Comparison of ENCODE assay signal across 22 cellular contexts in the genomic region with DNA sequence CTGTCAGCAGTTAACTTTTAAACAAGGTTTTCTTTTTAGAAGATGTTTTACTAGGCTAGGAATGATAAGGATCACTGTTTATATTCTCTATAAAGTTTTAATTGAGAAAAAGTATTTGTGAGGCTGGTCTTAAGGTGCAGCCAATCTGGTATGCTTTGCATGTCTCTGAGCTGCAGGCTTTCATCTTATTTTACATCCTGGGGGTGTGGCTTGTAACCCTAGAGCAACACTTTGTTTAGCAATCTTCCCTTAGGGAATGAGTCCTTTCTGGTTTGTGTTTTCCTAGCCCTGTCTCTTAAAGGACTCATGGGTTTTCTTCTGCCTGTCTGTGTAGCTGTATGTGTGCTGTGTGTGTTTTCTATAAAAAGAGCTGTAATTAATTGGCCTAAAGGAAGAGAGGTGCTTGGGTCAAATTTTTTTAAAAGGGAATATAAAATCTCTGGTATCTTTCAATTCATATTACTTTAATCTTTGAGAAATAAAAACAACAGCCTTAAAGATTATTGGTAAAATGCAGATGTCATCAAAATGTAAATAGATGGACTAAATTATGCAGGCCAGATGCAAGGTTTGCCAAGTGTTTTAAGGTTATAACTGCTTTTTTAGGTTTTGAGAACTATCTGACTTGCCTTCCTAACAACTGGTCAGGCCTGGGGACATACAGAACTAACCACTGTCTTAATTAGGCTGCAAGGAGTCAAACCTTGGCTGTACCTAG. TPM values are rescaled to one million over a fixed set of nuclear protein-coding genes. Genes with fewer than 3 reads are reported as not detected.
DNase-seq lines count a peak whose midpoint lies in the region; ATAC-seq, FAIRE-seq and TF ChIP-seq lines count a peak whose summit lies in the region.
"Had no signal": no experiment of that assay in that cellular context is flagged by ENCODE, and none has a peak within 500 bp of the region (broad histone marks: within the 10 kb centered on the region; RNA-seq: fewer than 3 reads in every experiment).

No MANE protein-coding gene starts in this region.

- ATAC-seq in HepG2, result no peak
- ATAC-seq in right lobe of liver, result no peak
- peak; percentile 68 for ATAC-seq in WTC11
- ATAC-seq in GM21528 (IDR thresholded peaks at IDR 0.05; ENCODE audit: low FRiP score, unreplicated experiment), result no peak
- ATAC-seq: Right ventricle myocardium inferior had no signal

- CTCF ChIA-PET in HepG2 (lab: Yijun Ruan, JAX; ENCODE audit: low intra/inter-chr PET ratio, low total read pairs), result no interaction called here
- CTCF ChIA-PET in WTC11 (lab: Charles Lee), result no interaction called here

- no peaks in the 10 kb centered on the region; the same call in 1 of the 2 replicates for H3K27me3 Mint-ChIP-seq in WTC11 (ENCODE audit: low read depth)

- no peak for TF ChIP-seq EP300 in HepG2 (IDR thresholded peaks at IDR 0.05; ENCODE audit: low read depth in 2 of 2, low read length in 2 of 2)
- no peak for TF ChIP-seq EP300 in HepG2 (CRISPR knock-in tag; IDR thresholded peaks at IDR 0.05; ENCODE audit: borderline replicate concordance)

- H3K36me3 ChIP-seq in HepG2 (replicated peaks in 1 of 2; ENCODE audit: control insufficient read depth in 1 of 2, insufficient read depth in 2 of 2, low read length in 2 of 2) (no peaks in the 10 kb centered on the region), right lobe of liver (no peaks in the 10 kb centered on the region), prostate gland (no peaks in the 10 kb centered on the region)

- no peak for FAIRE-seq in HepG2 (lab: Jason Lieb, UNC)
- FAIRE-seq: GM12892, H1 had no signal

- intact Hi-C loops in HepG2 (cut with micrococcal nuclease; ENCODE audit: unreplicated experiment) (no loop called here), right lobe of liver (cut with DNase I) (no loop called here), prostate gland (cut with DNase I) (no loop called here)

- H3K4me3 ChIP-seq in HepG2 (replicated peaks in 1 of 3; ENCODE audit: insufficient read depth in 1 of 3, low read depth in 2 of 3, low read length in 3 of 3), result no peak overlapping the region
- H3K4me3 ChIP-seq in right lobe of liver, result no peak overlapping the region
- H3K4me3 ChIP-seq in prostate gland, result no peak overlapping the region
- H3K4me3 ChIP-seq in foreskin fibroblast (ENCODE audit: low read depth in 1 of 2, low read length in 2 of 2), result no peak overlapping the region

- no peak for TF ChIP-seq POLR2A in HepG2 (IDR thresholded peaks at IDR 0.05; ENCODE audit: insufficient read depth in 1 of 2, low read depth in 2 of 2, low read length in 2 of 2)
- no peak for TF ChIP-seq POLR2A in right lobe of liver (IDR thresholded peaks at IDR 0.05)
- no peak for TF ChIP-seq POLR2A in prostate gland (IDR thresholded peaks at IDR 0.05)

- H3K9ac ChIP-seq in HepG2 (ENCODE audit: insufficient read depth, low read depth, low read length), result no peak overlapping the region

- H3K9me3 Mint-ChIP-seq in WTC11, result peaks cover 61% of the 10 kb centered on the region

- H4K20me1 ChIP-seq in HepG2 (ENCODE audit: insufficient read depth, low read length), result no peaks in the 10 kb centered on the region

- no peak overlapping the region for H3K4me2 ChIP-seq in HepG2 (ENCODE audit: low read depth, low read length)

- POLR2A ChIA-PET in HepG2 (lab: Yijun Ruan, JAX), result no interaction called here
- POLR2A ChIA-PET in WTC11 (lab: Charles Lee), result no interaction called here

- in situ Hi-C loops in HepG2 (cut with HindIII; ENCODE audit: extremely low pct_ligation_motif_present, low pct_unique_long_range_greater_than_20kb), result no loop called here

- H3K4me1 Mint-ChIP-seq in WTC11, result no peaks in the 10 kb centered on the region; the same call in 1 of the 2 replicates
- H3K4me1 Mint-ChIP-seq: IgD-negative memory B cell had no signal

- TF ChIP-seq RAD21 in HepG2 (CRISPR knock-in tag; IDR thresholded peaks at IDR 0.05), result no peak

- H3K36me3 Mint-ChIP-seq in WTC11, result peaks cover 41% of the 10 kb centered on the region
- H3K36me3 Mint-ChIP-seq: IgD-negative memory B cell had no signal

- no peaks in the 10 kb centered on the region for H3K27me3 ChIP-seq in HepG2 (ENCODE audit: control insufficient read depth in 1 of 2, insufficient read depth in 2 of 2, low read length in 2 of 2)
- no peaks in the 10 kb centered on the region for H3K27me3 ChIP-seq in right lobe of liver
- no peaks in the 10 kb centered on the region for H3K27me3 ChIP-seq in prostate gland (replicated peaks; ENCODE audit: insufficient read depth)

- DNase-seq in HepG2 (ENCODE audit: low spot score), result no peak
- DNase-seq in right lobe of liver, result no peak
- peak; percentile 36 for DNase-seq in NCI-H69 (lab: John Stamatoyannopoulos, UW)
- no peak for DNase-seq in WTC11 (ENCODE audit: low spot score)
- DNase-seq in prostate gland (ENCODE audit: low spot score), result peak; percentile 28
- DNase-seq in foreskin fibroblast, result no peak
- no peak for DNase-seq in SW480 (ENCODE audit: low spot score)
- DNase-seq: C1 segment of cervical spinal cord, DMS 273 treated with DMSO at 0.1 percent for 48 hours, Kasumi-1, MV-4-11, NCI-H1417, NCI-H187 treated with DMSO at 0.1 percent for 48 hours, NCI-H774 had no signal

- no peak overlapping the region for H3K27ac Mint-ChIP-seq in WTC11
- H3K27ac Mint-ChIP-seq: IgD-negative memory B cell had no signal

- no peak overlapping the region for H3K27ac ChIP-seq in HepG2 (ENCODE audit: extremely low read length, insufficient read depth, low read length)
- H3K27ac ChIP-seq in right lobe of liver, result no peak overlapping the region
- no peak overlapping the region for H3K27ac ChIP-seq in prostate gland

- H3K9me3 ChIP-seq in HepG2 (ENCODE audit: low read length), result no peaks in the 10 kb centered on the region
- peaks cover 0 to 3% (median 0%) of the 10 kb centered on the region in 4 donors for H3K9me3 ChIP-seq in right lobe of liver
- no peaks in the 10 kb centered on the region for H3K9me3 ChIP-seq in prostate gland

- no peaks in the 10 kb centered on the region for H3K79me2 ChIP-seq in HepG2 (ENCODE audit: insufficient read depth, low read length)

- H3K4me3 Mint-ChIP-seq in WTC11, result no peak overlapping the region
- H3K4me3 Mint-ChIP-seq: IgD-negative memory B cell had no signal

- no peaks in the 10 kb centered on the region for H3K4me1 ChIP-seq in HepG2 (ENCODE audit: insufficient read depth, low read length)
- H3K4me1 ChIP-seq in right lobe of liver, result no peaks in the 10 kb centered on the region
- no peaks in the 10 kb centered on the region for H3K4me1 ChIP-seq in prostate gland (replicated peaks)

- no TSS peak for BruUV-seq in HepG2 (replicated peaks; lab: Mats Ljungman, UMichigan)

- no peak overlapping the region for H2AFZ ChIP-seq in HepG2 (ENCODE audit: low read length)

- TF ChIP-seq CTCF in HepG2 (CRISPR knock-in tag; IDR thresholded peaks at IDR 0.05) (no peak), right lobe of liver (IDR thresholded peaks at IDR 0.05) (no peak), WTC11 (IDR thresholded peaks at IDR 0.05) (no peak), prostate gland (IDR thresholded peaks at IDR 0.05) (no peak), foreskin fibroblast (IDR thresholded peaks at IDR 0.05; ENCODE audit: low read depth, low read length) (no peak)

RNA-seq across cellular contexts. Expression of gene OR5H1, which starts 20.2 kb away (rescaled TPM):
- total RNA-seq in HepG2 (2016; rRNA removed; fragmentation: Illumina TruSeq; extraction: Trizol) (not detected in 2 replicates), right lobe of liver (not detected), WTC11 (2021) (0.02 TPM in 1 of 3 replicates, not detected in the others), prostate gland (not detected)
- not detected in 2 replicates for total RNA-seq in HepG2 (2016; cell fraction: cytosol; rRNA removed; fragmentation: Illumina TruSeq; extraction: Trizol; ENCODE audit: low read depth)
- not detected in 2 replicates for total RNA-seq in HepG2 (2016; cell fraction: insoluble cytoplasmic fraction; rRNA removed; fragmentation: Illumina TruSeq; extraction: Trizol)
- not detected in 2 replicates for total RNA-seq in HepG2 (2016; cell fraction: membrane; rRNA removed; fragmentation: Illumina TruSeq; extraction: Trizol)
- total RNA-seq in HepG2 (2016; cell fraction: nucleus; rRNA removed; fragmentation: Illumina TruSeq; extraction: Trizol), result not detected in 2 replicates
- polyA plus RNA-seq in HepG2 (2011; rRNA removed), result not detected in 2 replicates
- polyA plus RNA-seq in HepG2 (2011; cell fraction: cytosol; rRNA removed), result not detected in 2 replicates
- not detected in 2 replicates for polyA plus RNA-seq in HepG2 (2011; cell fraction: nucleus; rRNA removed)
- polyA plus RNA-seq in HepG2 (2012), result not detected in 2 replicates
- not detected in 2 replicates for polyA plus RNA-seq in HepG2 (2016; cell fraction: cytosol; fragmentation: Illumina TruSeq; extraction: Trizol; ENCODE audit: low read depth)
- not detected in 2 replicates for polyA plus RNA-seq in HepG2 (2016; cell fraction: insoluble cytoplasmic fraction; fragmentation: Illumina TruSeq; extraction: Trizol; ENCODE audit: low read depth)
- polyA plus RNA-seq in HepG2 (2016; cell fraction: membrane; fragmentation: Illumina TruSeq; extraction: Trizol; ENCODE audit: low read depth), result not detected in 2 replicates
- polyA plus RNA-seq in HepG2 (2016; cell fraction: nucleus; fragmentation: Illumina TruSeq; extraction: Trizol; ENCODE audit: insufficient read depth, low read depth), result not detected in 2 replicates
- polyA minus RNA-seq in HepG2 (2011; rRNA and poly(A)+ RNA removed; ENCODE audit: low replicate concordance), result not detected in 2 replicates
- polyA minus RNA-seq in HepG2 (2011; cell fraction: cytosol; rRNA and poly(A)+ RNA removed), result not detected in 2 replicates
- polyA minus RNA-seq in HepG2 (2011; cell fraction: nucleus; rRNA and poly(A)+ RNA removed), result not detected in 2 replicates
- total RNA-seq: A172, Daoy, H1, NCI-H460, Right ventricle myocardium inferior had no signal
- polyA plus RNA-seq: H1, IgD-negative memory B cell had no signal

RNA-seq across cellular contexts. Expression of gene OR5AC2, which starts 23.4 kb away (rescaled TPM):
- total RNA-seq in HepG2 (2016; rRNA removed; fragmentation: Illumina TruSeq; extraction: Trizol) (not detected in 2 replicates), right lobe of liver (not detected), WTC11 (2021) (not detected in 3 replicates), prostate gland (not detected)
- not detected in 2 replicates for total RNA-seq in HepG2 (2016; cell fraction: cytosol; rRNA removed; fragmentation: Illumina TruSeq; extraction: Trizol; ENCODE audit: low read depth)
- not detected in 2 replicates for total RNA-seq in HepG2 (2016; cell fraction: insoluble cytoplasmic fraction; rRNA removed; fragmentation: Illumina TruSeq; extraction: Trizol)
- not detected in 2 replicates for total RNA-seq in HepG2 (2016; cell fraction: membrane; rRNA removed; fragmentation: Illumina TruSeq; extraction: Trizol)
- not detected in 2 replicates for total RNA-seq in HepG2 (2016; cell fraction: nucleus; rRNA removed; fragmentation: Illumina TruSeq; extraction: Trizol)
- polyA plus RNA-seq in HepG2 (2011; rRNA removed), result not detected in 2 replicates
- polyA plus RNA-seq in HepG2 (2011; cell fraction: cytosol; rRNA removed), result not detected in 2 replicates
- polyA plus RNA-seq in HepG2 (2011; cell fraction: nucleus; rRNA removed), result not detected in 2 replicates
- not detected in 2 replicates for polyA plus RNA-seq in HepG2 (2012)
- polyA plus RNA-seq in HepG2 (2016; cell fraction: cytosol; fragmentation: Illumina TruSeq; extraction: Trizol; ENCODE audit: low read depth), result not detected in 2 replicates
- not detected in 2 replicates for polyA plus RNA-seq in HepG2 (2016; cell fraction: insoluble cytoplasmic fraction; fragmentation: Illumina TruSeq; extraction: Trizol; ENCODE audit: low read depth)
- not detected in 2 replicates for polyA plus RNA-seq in HepG2 (2016; cell fraction: membrane; fragmentation: Illumina TruSeq; extraction: Trizol; ENCODE audit: low read depth)
- not detected in 2 replicates for polyA plus RNA-seq in HepG2 (2016; cell fraction: nucleus; fragmentation: Illumina TruSeq; extraction: Trizol; ENCODE audit: insufficient read depth, low read depth)
- not detected in 2 replicates for polyA minus RNA-seq in HepG2 (2011; rRNA and poly(A)+ RNA removed; ENCODE audit: low replicate concordance)
- not detected in 2 replicates for polyA minus RNA-seq in HepG2 (2011; cell fraction: cytosol; rRNA and poly(A)+ RNA removed)
- polyA minus RNA-seq in HepG2 (2011; cell fraction: nucleus; rRNA and poly(A)+ RNA removed), result not detected in 2 replicates
- total RNA-seq: A172, Daoy, H1, NCI-H460, Right ventricle myocardium inferior had no signal
- polyA plus RNA-seq: H1, IgD-negative memory B cell had no signal

RNA-seq across cellular contexts. Expression of gene OR5H14, which starts 36.9 kb away (rescaled TPM):
- total RNA-seq in HepG2 (2016; rRNA removed; fragmentation: Illumina TruSeq; extraction: Trizol), result not detected in 2 replicates
- not detected in 2 replicates for total RNA-seq in HepG2 (2016; cell fraction: cytosol; rRNA removed; fragmentation: Illumina TruSeq; extraction: Trizol; ENCODE audit: low read depth)
- total RNA-seq in HepG2 (2016; cell fraction: insoluble cytoplasmic fraction; rRNA removed; fragmentation: Illumina TruSeq; extraction: Trizol), result not detected in 2 replicates
- not detected in 2 replicates for total RNA-seq in HepG2 (2016; cell fraction: membrane; rRNA removed; fragmentation: Illumina TruSeq; extraction: Trizol)
- total RNA-seq in HepG2 (2016; cell fraction: nucleus; rRNA removed; fragmentation: Illumina TruSeq; extraction: Trizol), result not detected in 2 replicates
- not detected in 2 replicates for polyA plus RNA-seq in HepG2 (2011; rRNA removed)
- not detected in 2 replicates for polyA plus RNA-seq in HepG2 (2011; cell fraction: cytosol; rRNA removed)
- polyA plus RNA-seq in HepG2 (2011; cell fraction: nucleus; rRNA removed), result not detected in 2 replicates
- polyA plus RNA-seq in HepG2 (2012), result not detected in 2 replicates
- not detected in 2 replicates for polyA plus RNA-seq in HepG2 (2016; cell fraction: cytosol; fragmentation: Illumina TruSeq; extraction: Trizol; ENCODE audit: low read depth)
- not detected in 2 replicates for polyA plus RNA-seq in HepG2 (2016; cell fraction: insoluble cytoplasmic fraction; fragmentation: Illumina TruSeq; extraction: Trizol; ENCODE audit: low read depth)
- not detected in 2 replicates for polyA plus RNA-seq in HepG2 (2016; cell fraction: membrane; fragmentation: Illumina TruSeq; extraction: Trizol; ENCODE audit: low read depth)
- polyA plus RNA-seq in HepG2 (2016; cell fraction: nucleus; fragmentation: Illumina TruSeq; extraction: Trizol; ENCODE audit: insufficient read depth, low read depth), result not detected in 2 replicates
- not detected in 2 replicates for polyA minus RNA-seq in HepG2 (2011; rRNA and poly(A)+ RNA removed; ENCODE audit: low replicate concordance)
- not detected in 2 replicates for polyA minus RNA-seq in HepG2 (2011; cell fraction: cytosol; rRNA and poly(A)+ RNA removed)
- polyA minus RNA-seq in HepG2 (2011; cell fraction: nucleus; rRNA and poly(A)+ RNA removed), result not detected in 2 replicates
- total RNA-seq in right lobe of liver, result under 1 TPM in 1 of 6 experiments, not detected in 5; 0.02 TPM
- not detected in 3 replicates for total RNA-seq in WTC11 (2021)
- total RNA-seq in prostate gland, result not detected
- total RNA-seq: A172, Daoy, H1, NCI-H460, Right ventricle myocardium inferior had no signal
- polyA plus RNA-seq: H1, IgD-negative memory B cell had no signal

RNA-seq across cellular contexts. Expression of gene OR5H15, which starts 56.1 kb away (rescaled TPM):
- total RNA-seq in HepG2 (2016; rRNA removed; fragmentation: Illumina TruSeq; extraction: Trizol) (not detected in 2 replicates), right lobe of liver (not detected), WTC11 (2021) (not detected in 3 replicates), prostate gland (not detected)
- not detected in 2 replicates for total RNA-seq in HepG2 (2016; cell fraction: cytosol; rRNA removed; fragmentation: Illumina TruSeq; extraction: Trizol; ENCODE audit: low read depth)
- total RNA-seq in HepG2 (2016; cell fraction: insoluble cytoplasmic fraction; rRNA removed; fragmentation: Illumina TruSeq; extraction: Trizol), result not detected in 2 replicates
- not detected in 2 replicates for total RNA-seq in HepG2 (2016; cell fraction: membrane; rRNA removed; fragmentation: Illumina TruSeq; extraction: Trizol)
- not detected in 2 replicates for total RNA-seq in HepG2 (2016; cell fraction: nucleus; rRNA removed; fragmentation: Illumina TruSeq; extraction: Trizol)
- polyA plus RNA-seq in HepG2 (2011; rRNA removed), result not detected in 2 replicates
- polyA plus RNA-seq in HepG2 (2011; cell fraction: cytosol; rRNA removed), result not detected in 2 replicates
- polyA plus RNA-seq in HepG2 (2011; cell fraction: nucleus; rRNA removed), result not detected in 2 replicates
- polyA plus RNA-seq in HepG2 (2012), result not detected in 2 replicates
- polyA plus RNA-seq in HepG2 (2016; cell fraction: cytosol; fragmentation: Illumina TruSeq; extraction: Trizol; ENCODE audit: low read depth), result not detected in 2 replicates
- polyA plus RNA-seq in HepG2 (2016; cell fraction: insoluble cytoplasmic fraction; fragmentation: Illumina TruSeq; extraction: Trizol; ENCODE audit: low read depth), result not detected in 2 replicates
- polyA plus RNA-seq in HepG2 (2016; cell fraction: membrane; fragmentation: Illumina TruSeq; extraction: Trizol; ENCODE audit: low read depth), result not detected in 2 replicates
- polyA plus RNA-seq in HepG2 (2016; cell fraction: nucleus; fragmentation: Illumina TruSeq; extraction: Trizol; ENCODE audit: insufficient read depth, low read depth), result not detected in 2 replicates
- polyA minus RNA-seq in HepG2 (2011; rRNA and poly(A)+ RNA removed; ENCODE audit: low replicate concordance), result not detected in 2 replicates
- polyA minus RNA-seq in HepG2 (2011; cell fraction: cytosol; rRNA and poly(A)+ RNA removed), result not detected in 2 replicates
- not detected in 2 replicates for polyA minus RNA-seq in HepG2 (2011; cell fraction: nucleus; rRNA and poly(A)+ RNA removed)
- total RNA-seq: A172, Daoy, H1, NCI-H460, Right ventricle myocardium inferior had no signal
- polyA plus RNA-seq: H1, IgD-negative memory B cell had no signal

Comparison
In these comparisons a context has a peak if more than half of its experiments do, and no peak if none do; other contexts are left out.
1. DNase-seq: peak in NCI-H69 (single experiment) and prostate gland (single experiment); none in HepG2 (single experiment), right lobe of liver (0 of 3), WTC11 (single experiment), foreskin fibroblast (0 of 2) and SW480 (single experiment).